3 cellular contexts compared by ENCODE assay signal in the genomic region with DNA sequence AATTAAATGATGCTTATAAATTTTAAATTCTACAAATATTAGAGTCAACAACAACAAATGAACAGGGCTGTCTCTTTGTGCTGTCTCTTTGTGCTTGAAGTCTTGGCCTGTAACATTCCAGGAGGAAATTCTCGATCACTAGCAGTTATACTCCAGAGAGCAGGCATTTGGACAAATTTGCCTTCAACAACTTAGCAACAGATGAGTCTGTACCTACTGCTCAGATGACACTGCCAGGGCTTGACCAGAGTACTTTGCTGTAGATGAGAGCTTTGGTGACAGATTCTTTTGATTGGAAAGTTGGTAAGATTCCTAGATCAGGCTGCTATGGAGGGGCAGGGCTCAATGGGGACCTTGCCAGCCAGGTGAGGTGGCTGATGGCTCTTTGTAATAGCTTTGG.
TF ChIP-seq lines count a peak whose summit lies in the region.

No MANE protein-coding gene starts in this region.

TF ChIP-seq in HepG2, 621 proteins besides CTCF, POLR2A, EP300 and RAD21:
- TF ChIP-seq ZMAT3 (CRISPR knock-in tag; conservative IDR thresholded peaks at IDR 0.05) = no peak
- TF ChIP-seq RFX5 (IDR thresholded peaks at IDR 0.05; ENCODE audit: low read depth, low read length) = peak; percentile 83
TF ChIP-seq in HepG2: peak in this region for 1.

TF ChIP-seq in SK-N-SH treated with all-trans-retinoic acid at 6 μM for 48 hours, 23 proteins besides CTCF, POLR2A, EP300 and RAD21:
- TF ChIP-seq PATZ1 (CRISPR knock-in tag; IDR thresholded peaks at IDR 0.05; ENCODE audit: borderline replicate concordance) (no peak), BACH2 (CRISPR knock-in tag; IDR thresholded peaks at IDR 0.05; ENCODE audit: borderline replicate concordance) (no peak), RARB (CRISPR knock-in tag; IDR thresholded peaks at IDR 0.05) (no peak), POU6F1 (CRISPR knock-in tag; IDR thresholded peaks at IDR 0.05; ENCODE audit: borderline replicate concordance, low read depth) (no peak), ZNF8 (CRISPR knock-in tag; IDR thresholded peaks at IDR 0.05) (no peak), TOX (CRISPR knock-in tag; IDR thresholded peaks at IDR 0.05; ENCODE audit: borderline replicate concordance) (no peak), GLIS3 (CRISPR knock-in tag; IDR thresholded peaks at IDR 0.05) (no peak), SNAI2 (CRISPR knock-in tag; IDR thresholded peaks at IDR 0.05) (no peak), ZFP3 (CRISPR knock-in tag; IDR thresholded peaks at IDR 0.05) (no peak), PPARA (CRISPR knock-in tag; IDR thresholded peaks at IDR 0.05; ENCODE audit: borderline replicate concordance) (no peak), TSHZ2 (CRISPR knock-in tag; IDR thresholded peaks at IDR 0.05) (no peak), ESRRG (CRISPR knock-in tag; IDR thresholded peaks at IDR 0.05) (no peak), CSDC2 (CRISPR knock-in tag; IDR thresholded peaks at IDR 0.05) (no peak), ZNF565 (CRISPR knock-in tag; conservative IDR thresholded peaks at IDR 0.05; ENCODE audit: low read depth) (no peak), OSR1 (CRISPR knock-in tag; IDR thresholded peaks at IDR 0.05) (no peak)
- TF ChIP-seq, protein P1, sequence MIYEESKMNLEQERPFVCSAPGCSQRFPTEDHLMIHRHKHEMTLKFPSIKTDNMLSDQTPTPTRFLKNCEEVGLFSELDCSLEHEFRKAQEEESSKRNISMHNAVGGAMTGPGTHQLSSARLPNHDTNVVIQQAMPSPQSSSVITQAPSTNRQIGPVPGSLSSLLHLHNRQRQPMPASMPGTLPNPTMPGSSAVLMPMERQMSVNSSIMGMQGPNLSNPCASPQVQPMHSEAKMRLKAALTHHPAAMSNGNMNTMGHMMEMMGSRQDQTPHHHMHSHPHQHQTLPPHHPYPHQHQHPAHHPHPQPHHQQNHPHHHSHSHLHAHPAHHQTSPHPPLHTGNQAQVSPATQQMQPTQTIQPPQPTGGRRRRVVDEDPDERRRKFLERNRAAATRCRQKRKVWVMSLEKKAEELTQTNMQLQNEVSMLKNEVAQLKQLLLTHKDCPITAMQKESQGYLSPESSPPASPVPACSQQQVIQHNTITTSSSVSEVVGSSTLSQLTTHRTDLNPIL (CRISPR knock-in tag; IDR thresholded peaks at IDR 0.05; ENCODE audit: low read depth) = no peak

TF ChIP-seq in H1, 55 proteins besides CTCF, POLR2A, EP300 and RAD21:
- peak; percentile 50; the same call in 1 of the 2 replicates for TF ChIP-seq RFX5 (IDR thresholded peaks at IDR 0.05; ENCODE audit: borderline replicate concordance, low read depth, low read length)
- no peak for TF ChIP-seq CHD1 (IDR thresholded peaks at IDR 0.05; ENCODE audit: low read depth, low read length)
